Comparison of ENCODE assay signal across 20 cellular contexts in the genomic region with DNA sequence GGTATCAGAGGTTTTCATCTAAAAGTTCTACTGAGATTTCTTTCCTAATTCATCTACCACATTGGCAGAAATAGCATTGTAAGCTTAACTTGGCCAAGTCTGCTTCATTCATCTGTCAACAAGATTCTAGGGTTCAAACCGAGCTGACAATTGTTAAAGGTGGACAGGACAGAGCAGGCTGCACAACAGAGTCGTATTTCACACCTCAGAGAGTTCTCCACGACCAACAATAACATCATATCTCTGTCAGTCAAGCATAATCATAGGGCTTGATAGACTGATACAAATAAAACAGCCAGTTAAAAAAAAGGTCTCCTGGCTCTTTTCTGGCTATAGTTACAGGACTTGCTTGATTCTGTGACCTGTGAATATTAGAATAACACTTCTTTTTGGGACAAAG.
"Had no signal": no experiment of that assay in that cellular context is flagged by ENCODE, and none has a peak within 500 bp of the region (broad histone marks: within the 10 kb centered on the region; RNA-seq: fewer than 3 reads in every experiment).

No MANE protein-coding gene starts in this region.

- H3K9me3 ChIP-seq: SJSA1 had no signal

- H3K4me3 ChIP-seq: SJSA1, SK-N-MC had no signal

- H3K36me3 ChIP-seq: SJSA1 had no signal

- H3K27ac ChIP-seq: HL-60, SJSA1, SK-N-MC had no signal

- H3K27me3 ChIP-seq: SJSA1 had no signal

- DNase-seq: KBM-7, MV-4-11, NCI-H1048, NCI-H1105, NCI-H1436, NCI-H187, NCI-H2029, NCI-H2081 treated with DMSO at 0.1 percent for 48 hours, NCI-H2171, NCI-H226, NCI-H446, NCI-H510A, NCI-H524 treated with DMSO at 0.1 percent for 48 hours, NCI-H774, Right ventricle myocardium superior, RPMI8226, SIG-M5 had no signal
